In genomic region chr9:35907732-35908483, GRCh38 we compare ENCODE assay signal across 8 cellular contexts. TPM values are rescaled to one million over a fixed set of nuclear protein-coding genes. Genes with fewer than 3 reads are reported as not detected.
DNase-seq lines count a peak whose midpoint lies in the region; ATAC-seq and TF ChIP-seq lines count a peak whose summit lies in the region.

No MANE protein-coding gene starts in this region.

- 40% methylated on average over 13 of the region's 13 CpGs for WGBS in suprapubic skin

- ATAC-seq in HG02588 (IDR thresholded peaks at IDR 0.05; ENCODE audit: unreplicated experiment) (no peak), GM21737 (IDR thresholded peaks at IDR 0.05; ENCODE audit: unreplicated experiment) (no peak)

- TF ChIP-seq POLR2A in suprapubic skin (IDR thresholded peaks at IDR 0.05): no peak

- H3K9me3 ChIP-seq in suprapubic skin: no peaks in the 10 kb centered on the region

- DNase-seq in NCI-H524 (lab: John Stamatoyannopoulos, UW): peak; percentile 14 to 67
- DNase-seq in NCI-H524 treated with DMSO at 0.1 percent for 48 hours (lab: John Stamatoyannopoulos, UW): no peak
- DNase-seq in NCI-H774 (lab: John Stamatoyannopoulos, UW): peak; percentile 4
- DNase-seq in chondrocyte (ENCODE audit: low spot score): no peak
- DNase-seq in suprapubic skin (ENCODE audit: low spot score in 2 of 2): peak in 1 of 2 donors; percentile 85

- peak overlapping the region; percentile 60 for H3K4me3 Mint-ChIP-seq in chondrocyte (ENCODE audit: unreplicated experiment)

- H3K27ac Mint-ChIP-seq in chondrocyte (ENCODE audit: unreplicated experiment): peak overlapping the region; percentile 97

- TF ChIP-seq CTCF in chondrocyte (IDR thresholded peaks at IDR 0.05) (no peak), suprapubic skin (IDR thresholded peaks at IDR 0.05) (no peak)

- H3K4me1 Mint-ChIP-seq in chondrocyte (ENCODE audit: low read depth): peaks cover 86% of the 10 kb centered on the region

- TF ChIP-seq EP300 in suprapubic skin (IDR thresholded peaks at IDR 0.05): no peak

- H3K4me3 ChIP-seq in suprapubic skin: peak overlapping the region; percentile 41

- no peaks in the 10 kb centered on the region for H3K27me3 Mint-ChIP-seq in chondrocyte (ENCODE audit: low read depth)

- H3K36me3 Mint-ChIP-seq in chondrocyte (ENCODE audit: low read depth): no peaks in the 10 kb centered on the region

- peaks cover 83% of the 10 kb centered on the region for H3K4me1 ChIP-seq in suprapubic skin

- no peaks in the 10 kb centered on the region for H3K9me3 Mint-ChIP-seq in chondrocyte (ENCODE audit: low read depth)

- H3K27ac ChIP-seq in layer of hippocampus (ENCODE audit: low read depth, low read length) (peak overlapping the region; percentile 82), suprapubic skin (peak overlapping the region; percentile 96)

- H3K27me3 ChIP-seq in layer of hippocampus (ENCODE audit: control insufficient read depth, insufficient read depth, low read length) (no peaks in the 10 kb centered on the region), suprapubic skin (no peaks in the 10 kb centered on the region)

- no peaks in the 10 kb centered on the region for H3K36me3 ChIP-seq in suprapubic skin

RNA-seq across cellular contexts. Expression of gene SPAAR, which starts 1.4 kb away (rescaled TPM):
- total RNA-seq in chondrocyte: 0.70 to 1.3 TPM (median 0.77 TPM) in 3 replicates
- 1 to 10 TPM in 2 of 4 donors, under 1 TPM in 1, not detected in 1; 0.49 to 1.3 (median 1.1) TPM for total RNA-seq in suprapubic skin

RNA-seq across cellular contexts. Expression of gene HRCT1, which starts 1.9 kb away (rescaled TPM):
- total RNA-seq in chondrocyte (7.2 to 16.6 TPM (median 7.8 TPM) in 3 replicates), suprapubic skin (1 to 10 TPM; 1.2 to 5.8 (median 2.9) TPM)

RNA-seq across cellular contexts. Expression of gene OR13J1, which starts 37.7 kb away (rescaled TPM):
- not detected in 3 replicates for total RNA-seq in chondrocyte
- total RNA-seq in suprapubic skin: not detected

RNA-seq across cellular contexts. Expression of gene OR2S2, which starts 50.0 kb away (rescaled TPM):
- total RNA-seq in chondrocyte (not detected in 3 replicates), suprapubic skin (not detected)

Comparison
In these comparisons a context has a peak if more than half of its experiments do, and no peak if none do; other contexts are left out.
1. DNase-seq: peak in NCI-H524 (2 of 2) and NCI-H774 (single experiment); none in NCI-H524 treated with DMSO at 0.1 percent for 48 hours (single experiment) and chondrocyte (single experiment).